30 cellular contexts compared by ENCODE assay signal in genomic region chr5:4945296-4945695, GRCh38.
"Had no signal": no experiment of that assay in that cellular context is flagged by ENCODE, and none has a peak within 500 bp of the region (broad histone marks: within the 10 kb centered on the region; RNA-seq: fewer than 3 reads in every experiment).

No MANE protein-coding gene starts in this region.

- DNase-seq: Karpas-422, KBM-7, MM.1S, MV-4-11, NCI-H1092, NCI-H1105, NCI-H1417 treated with DMSO at 0.1 percent for 48 hours, NCI-H1436 treated with DMSO at 0.1 percent for 48 hours, NCI-H1694 treated with DMSO at 0.1 percent for 48 hours, NCI-H187 treated with DMSO at 0.1 percent for 48 hours, NCI-H2029, NCI-H2081, NCI-H2171 treated with DMSO at 0.1 percent for 48 hours, NCI-H2227 treated with DMSO at 0.1 percent for 48 hours, NCI-H345, NCI-H446, NCI-H510A treated with DMSO at 0.1 percent for 48 hours, NCI-H524 treated with DMSO at 0.1 percent for 48 hours, NCI-H526 treated with DMSO at 0.1 percent for 48 hours, NCI-H774, PC-9, SHP77, SIG-M5, SJCRH30, SK-N-SH, SW 1271 had no signal

- H3K27me3 ChIP-seq: SJCRH30 had no signal

- H2AFZ ChIP-seq: PC-9 had no signal

- ATAC-seq: Panc1, Right ventricle myocardium inferior had no signal

- H3K4me3 ChIP-seq: PC-9, SJCRH30 had no signal

- H3K4me2 ChIP-seq: KMS-11, PC-9, SK-N-SH had no signal

- H3K4me1 ChIP-seq: SJCRH30 had no signal

- H3K9me3 ChIP-seq: SJCRH30, SK-N-SH had no signal

- H3K36me3 ChIP-seq: SJCRH30 had no signal

- H3K9ac ChIP-seq: KMS-11, SK-N-SH had no signal

- H3K27ac ChIP-seq: KMS-11, PC-9, RWPE1, SJCRH30 had no signal
